27 cellular contexts compared by ENCODE assay signal in genomic region chr10:129375912-129376311, GRCh38.
A peak's percentile ranks its signal among the peaks of the same experiment; 100 is the strongest.
DNase-seq lines count a peak whose midpoint lies in the region; FAIRE-seq and TF ChIP-seq lines count a peak whose summit lies in the region.
"Had no signal": no experiment of that assay in that cellular context is flagged by ENCODE, and none has a peak within 500 bp of the region (broad histone marks: within the 10 kb centered on the region; RNA-seq: fewer than 3 reads in every experiment).

No MANE protein-coding gene starts in this region.

- TF ChIP-seq CTCF in chondrocyte (IDR thresholded peaks at IDR 0.05) (no peak), neural crest cell (conservative IDR thresholded peaks at IDR 0.05) (no peak), spleen (IDR thresholded peaks at IDR 0.05 in 8 of 11, conservative IDR thresholded peaks at IDR 0.05 in 3 of 11) (no peak), Calu3 (IDR thresholded peaks at IDR 0.05; ENCODE audit: unreplicated experiment) (no peak), D721Med (IDR thresholded peaks at IDR 0.05; ENCODE audit: insufficient read depth, missing control alignments) (no peak)

- H3K36me3 Mint-ChIP-seq in chondrocyte (ENCODE audit: low read depth), result no peaks in the 10 kb centered on the region
- no peaks in the 10 kb centered on the region for H3K36me3 Mint-ChIP-seq in neural crest cell (ENCODE audit: low read depth)
- H3K36me3 Mint-ChIP-seq in Calu3 (ENCODE audit: insufficient read depth, unreplicated experiment), result no peaks in the 10 kb centered on the region
- H3K36me3 Mint-ChIP-seq: CD14-positive monocyte; CD4-positive, alpha-beta memory T cell; CD4-positive, CD25-positive, alpha-beta regulatory T cell; CD8-positive, alpha-beta memory T cell had no signal

- no peak for FAIRE-seq in D721Med (lab: Jason Lieb, UNC)
- FAIRE-seq: A204.1, GM12878, GM12892, GM18507 had no signal

- no TSS peak for BruUV-seq in Calu3 (replicated peaks; lab: Mats Ljungman, UMichigan)

- H3K4me1 ChIP-seq in spleen, result no peaks in the 10 kb centered on the region
- H3K4me1 ChIP-seq: BE2C had no signal

- intact Hi-C loops in spleen (cut with DNase I; ENCODE audit: low total_unique reads) (no loop called here), Calu3 (cut with micrococcal nuclease; ENCODE audit: unreplicated experiment) (no loop called here)

- H3K4me1 Mint-ChIP-seq in chondrocyte (ENCODE audit: low read depth), result no peaks in the 10 kb centered on the region
- no peaks in the 10 kb centered on the region for H3K4me1 Mint-ChIP-seq in neural crest cell
- H3K4me1 Mint-ChIP-seq in Calu3 (ENCODE audit: low read depth, unreplicated experiment), result no peaks in the 10 kb centered on the region

- H3K27ac ChIP-seq in spleen, result no peak overlapping the region
- H3K27ac ChIP-seq: BLaER1 had no signal

- H3K27me3 Mint-ChIP-seq in chondrocyte (ENCODE audit: low read depth) (peaks cover 2% of the 10 kb centered on the region), neural crest cell (ENCODE audit: low read depth) (no peaks in the 10 kb centered on the region), Calu3 (ENCODE audit: unreplicated experiment) (no peaks in the 10 kb centered on the region)

- H3K4me3 ChIP-seq in spleen, result no peak overlapping the region
- H3K4me3 ChIP-seq: BLaER1, GM12878 had no signal

- no peaks in the 10 kb centered on the region for H3K9me3 ChIP-seq in spleen
- H3K9me3 ChIP-seq: BE2C, BLaER1 had no signal

- peak; percentile 72 for DNase-seq in chondrocyte (ENCODE audit: low spot score)
- no peak for DNase-seq in neural crest cell (ENCODE audit: low read depth, low spot score)
- peak; percentile 41 for DNase-seq in spleen
- no peak for DNase-seq in Calu3
- DNase-seq in D721Med (ENCODE audit: insufficient read length, low spot score), result no peak
- no peak for DNase-seq in KG1 (lab: John Stamatoyannopoulos, UW)
- DNase-seq: 8988T; ACHN; BE2C; C1 segment of cervical spinal cord; CD4-positive, alpha-beta memory T cell; CD4-positive, CD25-positive, alpha-beta regulatory T cell; CD8-positive, alpha-beta memory T cell; COR-L47; DMS 273 treated with DMSO at 0.1 percent for 48 hours; DMS153; DMS53; DMS79; DND-41; EL; GDM1 had no signal

- H3K36me3 ChIP-seq in spleen, result no peaks in the 10 kb centered on the region
- H3K36me3 ChIP-seq: BE2C, BLaER1 had no signal

- H3K27me3 ChIP-seq in spleen (replicated peaks in 1 of 7), result peaks cover 0 to 31% (median 0%) of the 10 kb centered on the region in 7 donors
- H3K27me3 ChIP-seq: BE2C had no signal

- H3K9me3 Mint-ChIP-seq in chondrocyte (ENCODE audit: low read depth), result peaks cover 5% of the 10 kb centered on the region
- H3K9me3 Mint-ChIP-seq in neural crest cell, result peaks cover 3% of the 10 kb centered on the region
- peaks cover 3% of the 10 kb centered on the region for H3K9me3 Mint-ChIP-seq in Calu3 (ENCODE audit: low read depth, unreplicated experiment)
- H3K9me3 Mint-ChIP-seq: CD4-positive, alpha-beta memory T cell; CD4-positive, CD25-positive, alpha-beta regulatory T cell; CD8-positive, alpha-beta memory T cell had no signal

- no peak for TF ChIP-seq POLR2A in spleen (IDR thresholded peaks at IDR 0.05)

- H3K27ac Mint-ChIP-seq in chondrocyte (ENCODE audit: unreplicated experiment) (no peak overlapping the region), neural crest cell (ENCODE audit: unreplicated experiment) (peak overlapping the region; percentile 43), Calu3 (ENCODE audit: unreplicated experiment) (no peak overlapping the region)
- H3K27ac Mint-ChIP-seq: CD14-positive monocyte; CD4-positive, alpha-beta memory T cell; CD4-positive, CD25-positive, alpha-beta regulatory T cell; CD8-positive, alpha-beta memory T cell had no signal

- H3K4me3 Mint-ChIP-seq in chondrocyte (ENCODE audit: unreplicated experiment), result no peak overlapping the region
- H3K4me3 Mint-ChIP-seq in neural crest cell, result no peak overlapping the region
- no peak overlapping the region for H3K4me3 Mint-ChIP-seq in Calu3 (ENCODE audit: low read depth, unreplicated experiment)
- H3K4me3 Mint-ChIP-seq: CD14-positive monocyte; CD4-positive, alpha-beta memory T cell; CD4-positive, CD25-positive, alpha-beta regulatory T cell; CD8-positive, alpha-beta memory T cell had no signal

- CTCF ChIA-PET in Calu3 (lab: Charles Lee), result no interaction called here

- 90 to 97% (median 92%) methylated on average over 8 to 9 of the region's 9 CpGs for WGBS in spleen, 5 donors

Comparison
In these comparisons a context has a peak if more than half of its experiments do, and no peak if none do; other contexts are left out.
1. DNase-seq: peak in chondrocyte (single experiment) and spleen (single experiment); none in neural crest cell (single experiment), Calu3 (single experiment), D721Med (single experiment) and KG1 (single experiment).